8 cellular contexts compared by ENCODE assay signal in the genomic region with DNA sequence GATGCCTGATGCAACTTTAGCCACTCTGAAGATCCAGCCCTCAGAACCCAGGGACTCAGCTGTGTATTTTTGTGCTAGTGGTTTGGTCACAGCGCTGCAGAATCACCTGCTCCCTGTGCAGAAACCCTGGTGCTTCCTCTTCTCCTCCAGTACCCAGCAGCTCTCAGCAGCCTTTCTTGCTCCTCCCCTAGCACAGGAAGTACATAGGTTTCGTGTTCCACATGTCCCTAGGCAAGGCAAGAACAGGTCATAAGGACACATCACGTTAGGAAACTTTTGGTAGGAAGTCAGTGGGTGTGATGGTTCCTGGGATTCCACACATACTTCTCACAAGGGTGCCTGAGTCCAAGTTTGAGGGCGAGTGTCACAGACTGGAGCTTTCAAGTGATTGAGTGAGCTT.
DNase-seq lines count a peak whose midpoint lies in the region; ATAC-seq, FAIRE-seq and TF ChIP-seq lines count a peak whose summit lies in the region.

No MANE protein-coding gene starts in this region.

- no peaks in the 10 kb centered on the region for H3K36me3 ChIP-seq in GM23338 (ENCODE audit: insufficient read depth)
- no peaks in the 10 kb centered on the region for H3K36me3 ChIP-seq in endothelial cell of umbilical vein (ENCODE audit: control insufficient read depth in 2 of 2, extremely low read depth in 1 of 2, insufficient read depth in 2 of 2, low read length in 2 of 2)

- no peaks in the 10 kb centered on the region for H3K9me2 ChIP-seq in GM23338 (ENCODE audit: insufficient read depth)

- H3K79me2 ChIP-seq in GM23338 (replicated peaks; ENCODE audit: insufficient read depth), result no peaks in the 10 kb centered on the region
- H3K79me2 ChIP-seq in endothelial cell of umbilical vein (ENCODE audit: control insufficient read depth, insufficient read depth, low read length), result no peaks in the 10 kb centered on the region

- POLR2A ChIA-PET in endothelial cell of umbilical vein (lab: Charles Lee), result no interaction called here

- H3K4me2 ChIP-seq in GM23338 (no peak overlapping the region), endothelial cell of umbilical vein (ENCODE audit: insufficient read depth, low read length) (no peak overlapping the region)

- H3K27me3 ChIP-seq in GM23338 (ENCODE audit: insufficient read depth) (no peaks in the 10 kb centered on the region), endothelial cell of umbilical vein (ENCODE audit: control insufficient read depth in 2 of 2, insufficient read depth in 2 of 2, low read length in 2 of 2) (no peaks in the 10 kb centered on the region)

- intact Hi-C loops in endothelial cell of umbilical vein (cut with micrococcal nuclease), result no loop called here

- no peaks in the 10 kb centered on the region for H3K9me1 ChIP-seq in endothelial cell of umbilical vein (replicated peaks; ENCODE audit: control insufficient read depth, extremely low read depth, insufficient read depth, low read length)

- peak; percentile 80 for ATAC-seq in GM18511 (IDR thresholded peaks at IDR 0.05; ENCODE audit: unreplicated experiment)
- no peak for ATAC-seq in GM23338

- H3K9me3 Mint-ChIP-seq in GM23338, result no peaks in the 10 kb centered on the region; the same call in 2 of the 3 replicates

- no peaks in the 10 kb centered on the region for H3K9me3 ChIP-seq in endothelial cell of umbilical vein (replicated peaks; ENCODE audit: control insufficient read depth, insufficient read depth, low read length)

- TF ChIP-seq CTCF in GM23338 (conservative IDR thresholded peaks at IDR 0.05; ENCODE audit: low read depth in 2 of 2) (no peak), endothelial cell of umbilical vein (IDR thresholded peaks at IDR 0.05; ENCODE audit: extremely low read depth in 1 of 2, insufficient read depth in 1 of 2, low read depth in 1 of 2, low read length in 2 of 2) (no peak)

- no TSS peak for BruUV-seq in endothelial cell of umbilical vein (replicated peaks; lab: Mats Ljungman, UMichigan)

- H3K4me1 ChIP-seq in GM23338 (ENCODE audit: insufficient read depth), result peaks cover 9% of the 10 kb centered on the region
- peaks cover 10% of the 10 kb centered on the region for H3K4me1 ChIP-seq in endothelial cell of umbilical vein (ENCODE audit: control insufficient read depth, extremely low read depth, insufficient read depth, low read length)

- FAIRE-seq in endothelial cell of umbilical vein (lab: Jason Lieb, UNC), result no peak

- H2AFZ ChIP-seq in GM23338 (0 out of 2 replicates have a peak overlapping the region, but pooled peaks have one; percentile 28), endothelial cell of umbilical vein (ENCODE audit: low read depth, low read length) (peak overlapping the region; percentile 56)

- peaks cover 15% of the 10 kb centered on the region for H3K4me1 Mint-ChIP-seq in GM23338

- H3K27ac Mint-ChIP-seq in GM23338, result no peak overlapping the region

- H3K4me3 Mint-ChIP-seq in GM23338, result no peak overlapping the region

- dilution Hi-C loops in endothelial cell of umbilical vein (cut with MboI; ENCODE audit: extremely low pct_ligation_motif_present, low sequenced_read_pairs), result no loop called here

- H3K9ac ChIP-seq in endothelial cell of umbilical vein (replicated peaks; ENCODE audit: extremely low read depth, insufficient read depth, low read length), result no peak overlapping the region

- H3K36me3 Mint-ChIP-seq in GM23338 (ENCODE audit: low read depth), result no peaks in the 10 kb centered on the region

- CTCF ChIA-PET in endothelial cell of umbilical vein (lab: Charles Lee), result interaction anchor here (1.3 to 1.9 kb wide), 3 partner anchors 10 to 47 kb away, joined by 6 to 10 read pairs (median 7); no protein-coding TSS in a partner anchor

- TF ChIP-seq POLR2A in endothelial cell of umbilical vein (IDR thresholded peaks at IDR 0.05; ENCODE audit: low read depth, low read length), result no peak

- no peak for DNase-seq in GM23338 (ENCODE audit: low spot score)
- peak; percentile 86 for DNase-seq in MV-4-11 (lab: John Stamatoyannopoulos, UW)
- no peak for DNase-seq in endothelial cell of umbilical vein (ENCODE audit: low read depth, low spot score)
- DNase-seq in NCI-H2029 (lab: John Stamatoyannopoulos, UW), result no peak
- no peak for DNase-seq in NCI-H524 (lab: John Stamatoyannopoulos, UW)
- no peak for DNase-seq in NCI-H510A treated with DMSO at 0.1 percent for 48 hours (lab: John Stamatoyannopoulos, UW)
- DNase-seq in DMS 273 (lab: John Stamatoyannopoulos, UW; ENCODE audit: unreplicated experiment), result no peak

- H3K27ac ChIP-seq in GM23338 (ENCODE audit: low read depth) (no peak overlapping the region), endothelial cell of umbilical vein (ENCODE audit: insufficient read depth, low read depth, low read length) (no peak overlapping the region)

- H4K20me1 ChIP-seq in GM23338 (replicated peaks; ENCODE audit: insufficient read depth) (no peaks in the 10 kb centered on the region), endothelial cell of umbilical vein (replicated peaks; ENCODE audit: control insufficient read depth, extremely low read depth, insufficient read depth, low read length) (no peaks in the 10 kb centered on the region)

- H3K27me3 Mint-ChIP-seq in GM23338 (ENCODE audit: insufficient read depth, low read depth, poor library complexity), result no peaks in the 10 kb centered on the region

- H3F3A ChIP-seq in GM23338 (replicated peaks; ENCODE audit: low read depth), result no peaks in the 10 kb centered on the region

- H3K4me3 ChIP-seq in GM23338 (no peak overlapping the region), endothelial cell of umbilical vein (replicated peaks in 1 of 3; ENCODE audit: insufficient read depth in 1 of 3, low read depth in 1 of 3, low read length in 3 of 3) (no peak overlapping the region)

TF ChIP-seq in GM23338, 12 proteins besides CTCF, POLR2A, EP300 and RAD21 (continues in another document):
- TF ChIP-seq ZNF114 (CRISPR knock-in tag; IDR thresholded peaks at IDR 0.05), result no peak
- TF ChIP-seq ZNF331 (CRISPR knock-in tag; IDR thresholded peaks at IDR 0.05; ENCODE audit: low read depth), result no peak
- TF ChIP-seq NANOG (IDR thresholded peaks at IDR 0.05; ENCODE audit: borderline replicate concordance), result no peak
- TF ChIP-seq STAT1 (IDR thresholded peaks at IDR 0.05; ENCODE audit: unreplicated experiment), result no peak
- no peak for TF ChIP-seq REST (IDR thresholded peaks at IDR 0.05; ENCODE audit: unreplicated experiment)

TF ChIP-seq in endothelial cell of umbilical vein, 7 proteins besides CTCF, POLR2A, EP300 and RAD21:
- TF ChIP-seq, protein P1, sequence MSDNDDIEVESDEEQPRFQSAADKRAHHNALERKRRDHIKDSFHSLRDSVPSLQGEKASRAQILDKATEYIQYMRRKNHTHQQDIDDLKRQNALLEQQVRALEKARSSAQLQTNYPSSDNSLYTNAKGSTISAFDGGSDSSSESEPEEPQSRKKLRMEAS (IDR thresholded peaks at IDR 0.05; ENCODE audit: insufficient read depth, insufficient read length), result no peak
- TF ChIP-seq FOS (IDR thresholded peaks at IDR 0.05; ENCODE audit: borderline replicate concordance, insufficient read depth, low read length), result no peak
- TF ChIP-seq EZH2 (IDR thresholded peaks at IDR 0.05; ENCODE audit: borderline replicate concordance, low read depth, low read length, severe bottlenecking), result no peak
- TF ChIP-seq MYC (IDR thresholded peaks at IDR 0.05; ENCODE audit: low read depth, low read length), result no peak
- TF ChIP-seq POLR2AphosphoS5 (IDR thresholded peaks at IDR 0.05; ENCODE audit: insufficient read depth, low read depth, low read length), result no peak
- TF ChIP-seq JUN (IDR thresholded peaks at IDR 0.05; ENCODE audit: borderline replicate concordance, insufficient read depth, insufficient read length, low read depth), result no peak
- TF ChIP-seq GATA2 (IDR thresholded peaks at IDR 0.05; ENCODE audit: insufficient read depth, insufficient read length, low read depth, low read length), result no peak
TF ChIP-seq in endothelial cell of umbilical vein: peak in this region for 0.
